In genomic region chr11:105588001-105588400, GRCh38 we compare ENCODE assay signal across 21 cellular contexts. TPM values are rescaled to one million over a fixed set of nuclear protein-coding genes. Genes with fewer than 3 reads are reported as not detected.
DNase-seq lines count a peak whose midpoint lies in the region; ATAC-seq, FAIRE-seq and TF ChIP-seq lines count a peak whose summit lies in the region.
"Had no signal": no experiment of that assay in that cellular context is flagged by ENCODE, and none has a peak within 500 bp of the region (broad histone marks: within the 10 kb centered on the region; RNA-seq: fewer than 3 reads in every experiment).

No MANE protein-coding gene starts in this region.

- H4K20me1 ChIP-seq in smooth muscle cell (ENCODE audit: low read depth), result no peaks in the 10 kb centered on the region

- peak; percentile 44 for DNase-seq in AG04450 (ENCODE audit: low read depth, low spot score)
- DNase-seq in HTR-8/SVneo (ENCODE audit: insufficient read length, low spot score), result peak; percentile 23
- peak; percentile 57 for DNase-seq in astrocyte of the cerebellum (ENCODE audit: low read depth)
- peak; percentile 48 for DNase-seq in glomerular visceral epithelial cell (ENCODE audit: extremely low spot score)
- DNase-seq in lower lobe of right lung, result no peak
- no peak for DNase-seq in smooth muscle cell (lab: John Stamatoyannopoulos, UW; ENCODE audit: unreplicated experiment)
- DNase-seq in T-helper 1 cell, result no peak
- DNase-seq: activated naive CD4-positive, alpha-beta T cell treated with anti-CD3 and anti-CD28 coated beads, Interleukin-2, amount 50 U/mL, for 16 hours; Caco-2; erythroblast; Karpas-422; NCI-H1930; NCI-H524; sigmoid colon; T-helper 17 cell; upper lobe of right lung had no signal

- H3F3A ChIP-seq in smooth muscle cell (ENCODE audit: low read depth), result no peaks in the 10 kb centered on the region

- H3K4me1 Mint-ChIP-seq in activated T-helper 17 cell treated with anti-CD3 and anti-CD28 coated beads, Interleukin-2, amount 50 U/mL, for 72 hours, result no peaks in the 10 kb centered on the region
- H3K4me1 Mint-ChIP-seq: neural crest cell; stimulated activated memory B cell treated with anti-CD40 and anti-IgM and Interleukin-4, amounts not matched to agents 10 μg/mL and 1 μg/mL and 100 μg/mL, for 72 hours had no signal

- H3K4me3 Mint-ChIP-seq in activated T-helper 17 cell treated with anti-CD3 and anti-CD28 coated beads, Interleukin-2, amount 50 U/mL, for 72 hours, result no peak overlapping the region
- H3K4me3 Mint-ChIP-seq: neural crest cell; stimulated activated memory B cell treated with anti-CD40 and anti-IgM and Interleukin-4, amounts not matched to agents 10 μg/mL and 1 μg/mL and 100 μg/mL, for 72 hours; T-helper 17 cell had no signal

- FAIRE-seq in HTR-8/SVneo (lab: Jason Lieb, UNC), result no peak

- H3K4me3 ChIP-seq in AG04450 (ENCODE audit: low read depth, low read length) (no peak overlapping the region), astrocyte of the cerebellum (ENCODE audit: low read depth, low read length) (no peak overlapping the region), lower lobe of right lung (no peak overlapping the region), smooth muscle cell (no peak overlapping the region)
- H3K4me3 ChIP-seq: sigmoid colon, upper lobe of right lung had no signal

- no peaks in the 10 kb centered on the region for H3K27me3 Mint-ChIP-seq in activated T-helper 17 cell treated with anti-CD3 and anti-CD28 coated beads, Interleukin-2, amount 50 U/mL, for 72 hours
- H3K27me3 Mint-ChIP-seq: stimulated activated memory B cell treated with anti-CD40 and anti-IgM and Interleukin-4, amounts not matched to agents 10 μg/mL and 1 μg/mL and 100 μg/mL, for 72 hours; T-helper 17 cell had no signal

- no peaks in the 10 kb centered on the region for H3K36me3 Mint-ChIP-seq in activated T-helper 17 cell treated with anti-CD3 and anti-CD28 coated beads, Interleukin-2, amount 50 U/mL, for 72 hours (ENCODE audit: low read depth)
- H3K36me3 Mint-ChIP-seq: stimulated activated memory B cell treated with anti-CD40 and anti-IgM and Interleukin-4, amounts not matched to agents 10 μg/mL and 1 μg/mL and 100 μg/mL, for 72 hours had no signal

- H3K4me1 ChIP-seq in lower lobe of right lung (no peaks in the 10 kb centered on the region), smooth muscle cell (ENCODE audit: low read depth) (no peaks in the 10 kb centered on the region)
- H3K4me1 ChIP-seq: Caco-2, upper lobe of right lung had no signal

- H3K9ac ChIP-seq in smooth muscle cell (ENCODE audit: low read depth), result no peak overlapping the region

- H3K27ac Mint-ChIP-seq in activated T-helper 17 cell treated with anti-CD3 and anti-CD28 coated beads, Interleukin-2, amount 50 U/mL, for 72 hours, result no peak overlapping the region
- H3K27ac Mint-ChIP-seq: stimulated activated memory B cell treated with anti-CD40 and anti-IgM and Interleukin-4, amounts not matched to agents 10 μg/mL and 1 μg/mL and 100 μg/mL, for 72 hours; T-helper 17 cell had no signal

- no peak overlapping the region for H2AFZ ChIP-seq in smooth muscle cell (ENCODE audit: low read depth)

- H3K36me3 ChIP-seq in lower lobe of right lung (no peaks in the 10 kb centered on the region), smooth muscle cell (ENCODE audit: low read depth) (no peaks in the 10 kb centered on the region)
- H3K36me3 ChIP-seq: sigmoid colon, upper lobe of right lung had no signal

- in situ Hi-C loops in astrocyte of the cerebellum (cut with HindIII; ENCODE audit: low sequenced_read_pairs), result no loop called here

- ATAC-seq in lower lobe of right lung, result no peak
- no peak for ATAC-seq in activated T-helper 17 cell treated with anti-CD3 and anti-CD28 coated beads, Interleukin-2, amount 50 U/mL, for 72 hours (replicated peaks)
- ATAC-seq: activated CD4-positive, CD25-positive, alpha-beta regulatory T cell treated with anti-CD3 and anti-CD28 coated beads, Interleukin-2, amount 50 U/mL, for 24 hours; Panc1; stimulated activated memory B cell treated with anti-CD40 and anti-IgM and Interleukin-4, amounts not matched to agents 10 μg/mL and 1 μg/mL and 100 μg/mL, for 72 hours; T-helper 17 cell; upper lobe of right lung had no signal

- POLR2A ChIA-PET in AG04450 (lab: Yijun Ruan, JAX), result no interaction called here

- WGBS in smooth muscle cell (ENCODE audit: low lambda C conversion rate), result 57% methylated on average over 2 of the region's 2 CpGs

- H3K27ac ChIP-seq in AG04450 (ENCODE audit: low read depth, low read length) (no peak overlapping the region), lower lobe of right lung (no peak overlapping the region), smooth muscle cell (ENCODE audit: low read depth) (no peak overlapping the region)
- H3K27ac ChIP-seq: sigmoid colon, upper lobe of right lung had no signal

- CTCF ChIA-PET in AG04450 (lab: Charles Lee), result no interaction called here

- H3K27me3 ChIP-seq in AG04450 (ENCODE audit: control insufficient read depth, insufficient read depth, low read length), result no peaks in the 10 kb centered on the region
- H3K27me3 ChIP-seq in lower lobe of right lung (ENCODE audit: low read depth), result no peaks in the 10 kb centered on the region
- no peaks in the 10 kb centered on the region for H3K27me3 ChIP-seq in smooth muscle cell (ENCODE audit: low read depth)
- H3K27me3 ChIP-seq: sigmoid colon, upper lobe of right lung had no signal

- H3K79me2 ChIP-seq in smooth muscle cell (ENCODE audit: low read depth), result no peaks in the 10 kb centered on the region

- intact Hi-C loops in lower lobe of right lung (cut with DNase I), result no loop called here

- no peak overlapping the region for H3K4me2 ChIP-seq in smooth muscle cell

- no peak for TF ChIP-seq CTCF in AG04450 (IDR thresholded peaks at IDR 0.05; ENCODE audit: low read depth, low read length)
- TF ChIP-seq CTCF in astrocyte of the cerebellum (IDR thresholded peaks at IDR 0.05; ENCODE audit: low read depth, low read length, missing control alignments), result no peak
- TF ChIP-seq CTCF in lower lobe of right lung (IDR thresholded peaks at IDR 0.05), result no peak
- no peak for TF ChIP-seq CTCF in smooth muscle cell (IDR thresholded peaks at IDR 0.05; ENCODE audit: borderline replicate concordance, insufficient read depth, poor library complexity, severe bottlenecking)

- no peaks in the 10 kb centered on the region for H3K9me3 ChIP-seq in AG04450 (ENCODE audit: control insufficient read depth, insufficient read depth, low read length)
- no peaks in the 10 kb centered on the region for H3K9me3 ChIP-seq in lower lobe of right lung
- no peaks in the 10 kb centered on the region for H3K9me3 ChIP-seq in smooth muscle cell (replicated peaks; ENCODE audit: low read depth)
- H3K9me3 ChIP-seq: Caco-2, sigmoid colon, upper lobe of right lung had no signal

- no peaks in the 10 kb centered on the region for H3K9me3 Mint-ChIP-seq in activated T-helper 17 cell treated with anti-CD3 and anti-CD28 coated beads, Interleukin-2, amount 50 U/mL, for 72 hours
- H3K9me3 Mint-ChIP-seq: neural crest cell; stimulated activated memory B cell treated with anti-CD40 and anti-IgM and Interleukin-4, amounts not matched to agents 10 μg/mL and 1 μg/mL and 100 μg/mL, for 72 hours had no signal

RNA-seq across cellular contexts. Expression of gene GRIA4, which starts 21.9 kb away (rescaled TPM):
- polyA plus RNA-seq in AG04450 (2011; rRNA removed) (0.33 and 0.64 TPM in 2 replicates), smooth muscle cell (not detected in 2 replicates)
- 0.64 and 0.91 TPM in 2 replicates for polyA minus RNA-seq in AG04450 (2011; rRNA and poly(A)+ RNA removed)
- total RNA-seq in lower lobe of right lung (not detected), smooth muscle cell (3.1 TPM in 1 of 2 replicates, not detected in the other)
- not detected for total RNA-seq in activated T-helper 17 cell treated with anti-CD3 and anti-CD28 coated beads, Interleukin-2, amount 50 U/mL, for 72 hours
- total RNA-seq: Caco-2, T-helper 17 cell, upper lobe of right lung had no signal

Comparison
In these comparisons a context has a peak if more than half of its experiments do, and no peak if none do; other contexts are left out.
1. DNase-seq: peak in AG04450 (single experiment), HTR-8/SVneo (single experiment), astrocyte of the cerebellum (single experiment) and glomerular visceral epithelial cell (single experiment); none in lower lobe of right lung (single experiment), smooth muscle cell (single experiment) and T-helper 1 cell (0 of 5).